8 cellular contexts compared by ENCODE assay signal in the genomic region with DNA sequence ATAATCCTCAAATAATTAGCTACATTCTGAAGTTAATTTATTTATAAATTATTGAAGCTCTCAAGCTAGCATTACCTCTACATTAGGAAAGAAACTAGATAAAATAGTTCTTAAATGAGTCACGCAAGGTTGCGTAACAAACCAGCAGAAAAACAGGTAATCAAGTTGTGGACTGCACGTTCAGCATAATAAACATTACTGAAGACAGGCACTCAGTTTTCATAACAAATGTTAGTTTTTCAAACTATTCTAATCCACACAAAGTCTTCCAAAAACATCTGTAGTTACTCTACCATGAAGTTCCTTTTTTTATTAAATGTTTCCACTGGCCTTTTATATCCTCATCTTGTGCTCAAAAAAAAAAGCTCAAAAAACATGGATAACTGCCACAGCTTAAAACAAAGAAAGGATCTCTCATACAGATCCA. TPM values are rescaled to one million over a fixed set of nuclear protein-coding genes. Genes with fewer than 3 reads are reported as not detected.
DNase-seq lines count a peak whose midpoint lies in the region; ATAC-seq, FAIRE-seq and TF ChIP-seq lines count a peak whose summit lies in the region.

No MANE protein-coding gene starts in this region.

- no peaks in the 10 kb centered on the region for H3K27me3 ChIP-seq in BE2C
- no peaks in the 10 kb centered on the region for H3K27me3 ChIP-seq in MG63
- no peaks in the 10 kb centered on the region for H3K27me3 ChIP-seq in bronchial epithelial cell (ENCODE audit: control insufficient read depth, insufficient read depth, low read length)
- H3K27me3 ChIP-seq in mucosa of stomach (ENCODE audit: control insufficient read depth, insufficient read depth, low read length), result no peaks in the 10 kb centered on the region

- TF ChIP-seq CTCF in BE2C (IDR thresholded peaks at IDR 0.05; ENCODE audit: low read depth, low read length) (no peak), bronchial epithelial cell (IDR thresholded peaks at IDR 0.05; ENCODE audit: insufficient read depth, low read length, severe bottlenecking) (no peak)

- H3K9ac ChIP-seq in mucosa of stomach (ENCODE audit: low read length), result peak overlapping the region; percentile 86

- H3K36me3 ChIP-seq in BE2C (peaks cover 35% of the 10 kb centered on the region), MG63 (peaks cover 45% of the 10 kb centered on the region), bronchial epithelial cell (ENCODE audit: control insufficient read depth, insufficient read depth, low read length) (peaks cover 5% of the 10 kb centered on the region), mucosa of stomach (ENCODE audit: control insufficient read depth, insufficient read depth, low read length) (no peaks in the 10 kb centered on the region)

- H3K9me3 ChIP-seq in BE2C (no peaks in the 10 kb centered on the region), MG63 (no peaks in the 10 kb centered on the region), mucosa of stomach (ENCODE audit: control insufficient read depth, low read length) (no peaks in the 10 kb centered on the region)

- DNase-seq in BE2C, result no peak
- no peak for DNase-seq in MG63
- DNase-seq in bronchial epithelial cell (ENCODE audit: low read depth), result peak; percentile 87
- DNase-seq in NCI-H146 (lab: John Stamatoyannopoulos, UW), result no peak
- DNase-seq in stimulated activated CD4-positive, alpha-beta T cell treated with anti-CD3 and anti-CD28 coated beads, Interleukin-1b, Interleukin-23, amount 100 ng/mL, for 48 hours, result no peak

- no peak for FAIRE-seq in bronchial epithelial cell (lab: Jason Lieb, UNC)

- peak overlapping the region; percentile 92 for H3K4me3 ChIP-seq in BE2C (ENCODE audit: low read depth, low read length)
- H3K4me3 ChIP-seq in MG63, result peak overlapping the region; percentile 75
- H3K4me3 ChIP-seq in bronchial epithelial cell (ENCODE audit: low read depth, low read length), result peak overlapping the region; percentile 79
- no peak overlapping the region for H3K4me3 ChIP-seq in mucosa of stomach (ENCODE audit: low read length)

- H3K4me1 ChIP-seq in BE2C, result no peaks in the 10 kb centered on the region
- H3K4me1 ChIP-seq in mucosa of stomach (ENCODE audit: control insufficient read depth, insufficient read depth, low read length), result peaks cover 21% of the 10 kb centered on the region

- ATAC-seq in HG02870 (IDR thresholded peaks at IDR 0.05; ENCODE audit: unreplicated experiment), result no peak
- ATAC-seq in HG03354 (IDR thresholded peaks at IDR 0.05; ENCODE audit: poor library complexity, severe bottlenecking, unreplicated experiment), result no peak

RNA-seq across cellular contexts. Expression of a gene that starts 1.3 kb away (rescaled TPM):
- polyA plus RNA-seq in BE2C (2012; ENCODE audit: insufficient read depth, insufficient read length, low read depth), result 13.5 TPM
- total RNA-seq in MG63 (2014; rRNA removed; shearing (Covaris generic); ENCODE audit: low replicate concordance), result 52.8 and 59.3 TPM in 2 replicates
- 48.8 and 64.2 TPM in 2 replicates for total RNA-seq in bronchial epithelial cell

RNA-seq across cellular contexts. Expression of a gene that starts 5.8 kb away (rescaled TPM):
- 45.4 TPM for polyA plus RNA-seq in BE2C (2012; ENCODE audit: insufficient read depth, insufficient read length, low read depth)
- total RNA-seq in MG63 (2014; rRNA removed; shearing (Covaris generic); ENCODE audit: low replicate concordance), result 20.4 and 23.8 TPM in 2 replicates
- total RNA-seq in bronchial epithelial cell, result 16.1 and 26.4 TPM in 2 replicates
